16 cellular contexts compared by ENCODE assay signal in the genomic region with DNA sequence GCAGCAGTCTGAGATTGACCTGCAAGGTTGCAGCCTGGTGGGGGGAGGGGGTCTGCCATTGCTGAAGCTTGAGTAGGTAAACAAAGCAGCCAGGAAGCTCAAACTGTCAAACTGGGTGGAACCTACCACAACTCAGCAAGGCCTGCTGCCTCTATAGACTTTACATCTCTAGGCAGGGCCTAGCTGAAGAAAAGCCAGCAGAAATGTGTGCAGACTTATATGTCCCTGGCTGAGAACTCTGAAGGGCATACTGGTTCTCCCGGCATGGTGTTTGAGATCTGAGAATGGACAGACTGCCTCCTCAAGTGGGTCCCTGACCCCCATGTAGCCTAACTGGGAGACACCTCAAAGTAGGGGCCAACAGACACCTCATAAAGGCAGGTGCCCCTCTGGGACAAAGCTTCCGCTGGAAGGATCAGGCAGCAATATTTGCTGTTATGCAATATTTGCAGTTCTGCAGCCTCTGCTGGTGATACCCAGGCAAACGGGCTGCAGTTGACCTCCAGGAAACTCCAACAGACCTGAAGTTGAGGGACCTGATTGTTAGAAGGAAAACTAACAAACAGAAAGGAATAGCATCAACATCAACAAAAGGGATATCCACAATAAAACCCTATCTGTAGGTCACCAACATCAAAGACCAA.
DNase-seq lines count a peak whose midpoint lies in the region; ATAC-seq and TF ChIP-seq lines count a peak whose summit lies in the region.
"Had no signal": no experiment of that assay in that cellular context is flagged by ENCODE, and none has a peak within 500 bp of the region (broad histone marks: within the 10 kb centered on the region; RNA-seq: fewer than 3 reads in every experiment).

No MANE protein-coding gene starts in this region.

- no peak overlapping the region for H3K27ac ChIP-seq in right lobe of liver
- H3K27ac ChIP-seq: C4-2B had no signal

- H3K27me3 ChIP-seq in right lobe of liver = no peaks in the 10 kb centered on the region

- peak; percentile 3 for DNase-seq in HuH-7 (ENCODE audit: low spot score)
- DNase-seq in left lobe of liver (ENCODE audit: low spot score) = no peak
- DNase-seq in right lobe of liver = peak in 1 of 3 donors; percentile 24
- DNase-seq in hepatic stellate cell (ENCODE audit: low spot score) = no peak
- no peak for DNase-seq in stimulated activated CD4-positive, alpha-beta T cell treated with anti-CD3 and anti-CD28 coated beads, Interleukin-1b, Interleukin-23, amount 100 ng/mL, for 48 hours
- DNase-seq in activated naive CD4-positive, alpha-beta T cell treated with anti-CD3 and anti-CD28 coated beads, Interleukin-2, amount 50 U/mL, for 72 hours (ENCODE audit: low spot score in 2 of 2) = no peak
- DNase-seq: Caco-2; CD4-positive, CD25-positive, alpha-beta regulatory T cell; CD8-positive, alpha-beta T cell; DMS 273 treated with DMSO at 0.1 percent for 48 hours; DMS79; GF-D8; H9 had no signal

- ATAC-seq in left lobe of liver (peak; percentile 62), right lobe of liver (peak in 3 of 4 donors; percentile 38 to 69 (median 67))
- ATAC-seq in activated naive CD4-positive, alpha-beta T cell treated with anti-CD3 and anti-CD28 coated beads, Interleukin-2, amount 50 U/mL, for 72 hours = no peak
- ATAC-seq: CD8-positive, alpha-beta T cell; GM23338; HCT116 had no signal

- peak; percentile 8 to 15 (median 12) for TF ChIP-seq CTCF in right lobe of liver (IDR thresholded peaks at IDR 0.05)

- no peaks in the 10 kb centered on the region for H3K9me3 ChIP-seq in right lobe of liver
- H3K9me3 ChIP-seq: Caco-2 had no signal

- H3K27ac Mint-ChIP-seq in activated naive CD4-positive, alpha-beta T cell treated with anti-CD3 and anti-CD28 coated beads, Interleukin-2, amount 50 U/mL, for 72 hours = no peak overlapping the region
- H3K27ac Mint-ChIP-seq: CD4-positive, CD25-positive, alpha-beta regulatory T cell; CD8-positive, alpha-beta T cell; GM23338 had no signal

- peaks cover 0 to 11% (median 0%) of the 10 kb centered on the region in 4 donors for H3K4me1 ChIP-seq in right lobe of liver
- H3K4me1 ChIP-seq: Caco-2 had no signal

- no peak for TF ChIP-seq POLR2A in right lobe of liver (IDR thresholded peaks at IDR 0.05)

- intact Hi-C loops in right lobe of liver (cut with DNase I) = no loop called here

- H3K4me3 ChIP-seq in right lobe of liver = no peak overlapping the region
- H3K4me3 ChIP-seq: GM23338 had no signal

- H3K36me3 Mint-ChIP-seq in activated naive CD4-positive, alpha-beta T cell treated with anti-CD3 and anti-CD28 coated beads, Interleukin-2, amount 50 U/mL, for 72 hours = no peaks in the 10 kb centered on the region
- H3K36me3 Mint-ChIP-seq: CD4-positive, CD25-positive, alpha-beta regulatory T cell; CD8-positive, alpha-beta T cell had no signal

- H3K9me3 Mint-ChIP-seq in activated naive CD4-positive, alpha-beta T cell treated with anti-CD3 and anti-CD28 coated beads, Interleukin-2, amount 50 U/mL, for 72 hours = peaks cover 22 to 23% of the 10 kb centered on the region in 2 donors

- H3K36me3 ChIP-seq in right lobe of liver = no peaks in the 10 kb centered on the region

- 69% methylated on average over 2 of the region's 3 CpGs for WGBS in right lobe of liver (ENCODE audit: insufficient coverage, low coverage, low lambda C conversion rate, missing lambda C conversion rate)

Comparison
In these comparisons a context has a peak if more than half of its experiments do, and no peak if none do; other contexts are left out.
1. ATAC-seq: peak in left lobe of liver (single experiment) and right lobe of liver (3 of 4); none in activated naive CD4-positive, alpha-beta T cell treated with anti-CD3 and anti-CD28 coated beads, Interleukin-2, amount 50 U/mL, for 72 hours (0 of 2).